Comparison of ENCODE assay signal across 21 cellular contexts in the genomic region with DNA sequence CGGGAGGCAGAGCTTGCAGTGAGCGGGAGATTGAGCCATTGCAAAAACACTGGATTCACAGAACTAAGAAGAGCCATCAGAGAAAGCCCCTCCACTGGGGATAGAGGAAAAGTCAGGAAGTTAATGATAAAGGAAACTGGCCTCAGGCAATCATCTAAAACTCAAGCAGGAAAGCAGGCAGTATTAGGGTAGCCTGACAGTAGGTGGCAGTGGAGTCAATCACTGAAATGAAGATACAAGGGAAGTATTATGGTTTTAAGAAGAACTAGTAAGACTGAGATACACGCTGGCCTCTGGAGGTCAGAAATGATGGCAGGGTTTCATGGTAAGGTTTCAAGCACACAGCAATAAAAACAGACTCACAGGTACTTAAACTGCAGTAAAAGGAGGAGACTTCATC.
DNase-seq lines count a peak whose midpoint lies in the region; ATAC-seq, FAIRE-seq and TF ChIP-seq lines count a peak whose summit lies in the region.
"Had no signal": no experiment of that assay in that cellular context is flagged by ENCODE, and none has a peak within 500 bp of the region (broad histone marks: within the 10 kb centered on the region; RNA-seq: fewer than 3 reads in every experiment).

No MANE protein-coding gene starts in this region.

- intact Hi-C loops in HepG2 (cut with micrococcal nuclease; ENCODE audit: unreplicated experiment) = no loop called here
- intact Hi-C loops in GM12878 (cut with micrococcal nuclease; ENCODE audit: unreplicated experiment) = no loop called here
- intact Hi-C loops in esophagus muscularis mucosa (cut with DNase I) = no loop called here

- in situ Hi-C loops in HepG2 (cut with HindIII; ENCODE audit: extremely low pct_ligation_motif_present, low pct_unique_long_range_greater_than_20kb) = no loop called here
- in situ Hi-C loops in GM12878 (cut with MboI) = no loop called here

- no peak for TF ChIP-seq EP300 in HepG2 (IDR thresholded peaks at IDR 0.05; ENCODE audit: low read depth in 2 of 2, low read length in 2 of 2)
- no peak for TF ChIP-seq EP300 in HepG2 (CRISPR knock-in tag; IDR thresholded peaks at IDR 0.05; ENCODE audit: borderline replicate concordance)
- no peak for TF ChIP-seq EP300 in GM12878 (IDR thresholded peaks at IDR 0.05; ENCODE audit: borderline replicate concordance in 1 of 2, control insufficient read depth in 1 of 2, low read depth in 2 of 2, low read length in 2 of 2)
- no peak for TF ChIP-seq EP300 in esophagus muscularis mucosa (IDR thresholded peaks at IDR 0.05)

- H3K4me1 ChIP-seq in liver (ENCODE audit: control insufficient read depth in 4 of 4, insufficient read depth in 4 of 4, low read length in 3 of 4) (no peaks in the 10 kb centered on the region), HepG2 (ENCODE audit: insufficient read depth, low read length) (no peaks in the 10 kb centered on the region), MM.1S (ENCODE audit: low read length) (no peaks in the 10 kb centered on the region), GM12878 (ENCODE audit: control insufficient read depth, insufficient read depth, low read length) (no peaks in the 10 kb centered on the region), esophagus muscularis mucosa (no peaks in the 10 kb centered on the region)
- H3K4me1 ChIP-seq: adrenal gland had no signal

- H2AFZ ChIP-seq in HepG2 (ENCODE audit: low read length) = no peak overlapping the region
- no peak overlapping the region for H2AFZ ChIP-seq in MM.1S (ENCODE audit: low read length)
- no peak overlapping the region for H2AFZ ChIP-seq in GM12878 (ENCODE audit: control insufficient read depth, low read depth, low read length)
- H2AFZ ChIP-seq: PC-9 had no signal

- FAIRE-seq in HepG2 (lab: Jason Lieb, UNC) = no peak
- no peak for FAIRE-seq in GM12878 (lab: Jason Lieb, UNC)
- FAIRE-seq: HTR-8/SVneo, urothelium cell line had no signal

- TF ChIP-seq RAD21 in liver (IDR thresholded peaks at IDR 0.05) (peak; percentile 41 to 58), HepG2 (CRISPR knock-in tag; IDR thresholded peaks at IDR 0.05) (no peak), GM12878 (IDR thresholded peaks at IDR 0.05; ENCODE audit: insufficient read depth, low read depth, low read length) (0 out of 2 replicates have a peak, but pooled peaks have one; percentile 14)

- no peak overlapping the region for H3K9ac ChIP-seq in liver (ENCODE audit: low read depth in 1 of 2, low read length in 2 of 2)
- H3K9ac ChIP-seq in HepG2 (ENCODE audit: insufficient read depth, low read depth, low read length) = no peak overlapping the region
- H3K9ac ChIP-seq in MM.1S (ENCODE audit: low read length) = no peak overlapping the region
- H3K9ac ChIP-seq in GM12878 (ENCODE audit: control insufficient read depth, insufficient read depth, low read length) = no peak overlapping the region

- no peaks in the 10 kb centered on the region for H3F3A ChIP-seq in MM.1S (ENCODE audit: insufficient read depth, low read length)

- POLR2A ChIA-PET in HepG2 (lab: Yijun Ruan, JAX) (no interaction called here), GM12878 (lab: Charles Lee) (no interaction called here)

- DNase-seq in HepG2 (ENCODE audit: low spot score) = no peak
- DNase-seq in MM.1S = no peak
- DNase-seq in GM12878 (ENCODE audit: low read depth, low spot score) = no peak
- DNase-seq in esophagus muscularis mucosa (ENCODE audit: extremely low spot score) = no peak
- DNase-seq in NK-92 treated with Interleukin-12 subunit alpha and Interleukin-12 subunit beta, amount 100 ng/mL, for 24 hours (lab: John Stamatoyannopoulos, UW) = no peak
- DNase-seq in NCI-H128 (lab: John Stamatoyannopoulos, UW; ENCODE audit: unreplicated experiment) = no peak
- DNase-seq: activated CD8-positive, alpha-beta memory T cell treated with anti-CD3 and anti-CD28 coated beads for 24 hours; adrenal gland; central memory CD4-positive, alpha-beta T cell; COR-L47; immature natural killer cell; NCI-H1105 treated with DMSO at 0.1 percent for 48 hours; NCI-H2227 treated with DMSO at 0.1 percent for 48 hours; PC-9; retina had no signal

- TF ChIP-seq POLR2A in HepG2 (IDR thresholded peaks at IDR 0.05; ENCODE audit: insufficient read depth in 1 of 2, low read depth in 2 of 2, low read length in 2 of 2) = no peak
- no peak for TF ChIP-seq POLR2A in GM12878 (IDR thresholded peaks at IDR 0.05; ENCODE audit: low read depth, low read length)
- no peak for TF ChIP-seq POLR2A in esophagus muscularis mucosa (IDR thresholded peaks at IDR 0.05; ENCODE audit: low read depth)

- no peaks in the 10 kb centered on the region for H3K27me3 ChIP-seq in liver (ENCODE audit: control insufficient read depth in 4 of 4, insufficient read depth in 4 of 4, low read length in 3 of 4)
- no peaks in the 10 kb centered on the region; a peak in 1 of 5 replicates for H3K27me3 ChIP-seq in HepG2 (ENCODE audit: control insufficient read depth in 1 of 2, insufficient read depth in 2 of 2, low read length in 2 of 2)
- no peaks in the 10 kb centered on the region for H3K27me3 ChIP-seq in MM.1S (replicated peaks; ENCODE audit: insufficient read depth, low read length)
- no peaks in the 10 kb centered on the region; a peak in 1 of 4 replicates for H3K27me3 ChIP-seq in GM12878 (replicated peaks in 1 of 2; ENCODE audit: control insufficient read depth in 2 of 2, insufficient read depth in 2 of 2, low read length in 1 of 2)
- no peaks in the 10 kb centered on the region for H3K27me3 ChIP-seq in esophagus muscularis mucosa
- H3K27me3 ChIP-seq: adrenal gland had no signal

- no peaks in the 10 kb centered on the region for H3K79me2 ChIP-seq in HepG2 (ENCODE audit: insufficient read depth, low read length)
- no peaks in the 10 kb centered on the region for H3K79me2 ChIP-seq in MM.1S (ENCODE audit: low read length)
- H3K79me2 ChIP-seq in GM12878 (ENCODE audit: control insufficient read depth, insufficient read depth, low read length) = no peaks in the 10 kb centered on the region

- H3K36me3 ChIP-seq in liver (ENCODE audit: control insufficient read depth in 4 of 4, insufficient read depth in 3 of 4, low read depth in 1 of 4, low read length in 3 of 4) (no peaks in the 10 kb centered on the region), HepG2 (replicated peaks in 1 of 2; ENCODE audit: control insufficient read depth in 1 of 2, insufficient read depth in 2 of 2, low read length in 2 of 2) (no peaks in the 10 kb centered on the region), MM.1S (replicated peaks; ENCODE audit: insufficient read depth, low read length) (no peaks in the 10 kb centered on the region), GM12878 (ENCODE audit: control insufficient read depth in 2 of 2, insufficient read depth in 2 of 2, low read length in 1 of 2) (no peaks in the 10 kb centered on the region), esophagus muscularis mucosa (no peaks in the 10 kb centered on the region)
- H3K36me3 ChIP-seq: adrenal gland had no signal

- H3K9me3 ChIP-seq in liver (ENCODE audit: control insufficient read depth in 4 of 4, low read length in 3 of 4) (no peaks in the 10 kb centered on the region), HepG2 (ENCODE audit: low read length) (no peaks in the 10 kb centered on the region), MM.1S (replicated peaks; ENCODE audit: insufficient read depth, low read length) (no peaks in the 10 kb centered on the region), GM12878 (replicated peaks; ENCODE audit: control insufficient read depth, insufficient read depth, low read length) (no peaks in the 10 kb centered on the region), esophagus muscularis mucosa (peaks cover 0 to 10% (median 3%) of the 10 kb centered on the region in 4 donors)
- H3K9me3 ChIP-seq: adrenal gland had no signal

- RAD21 ChIA-PET in GM12878 (lab: Charles Lee; ENCODE audit: unreplicated experiment) = no interaction called here

- TF ChIP-seq CTCF in liver (IDR thresholded peaks at IDR 0.05; ENCODE audit: low read depth, low read length, missing input control) = no peak
- no peak for TF ChIP-seq CTCF in HepG2 (CRISPR knock-in tag; IDR thresholded peaks at IDR 0.05)
- peak; percentile 14; the same call in 1 of the 2 replicates for TF ChIP-seq CTCF in MM.1S (IDR thresholded peaks at IDR 0.05; ENCODE audit: low read length)
- TF ChIP-seq CTCF in GM12878 (IDR thresholded peaks at IDR 0.05 in 2 of 3, conservative IDR thresholded peaks at IDR 0.05 in 1 of 3; ENCODE audit: control insufficient read depth in 2 of 3, extremely low read depth in 1 of 3, insufficient read depth in 1 of 3, low read depth in 3 of 3, low read length in 3 of 3) = peak in 2 of 3 experiments; percentile 18 to 23; a peak in 2 of 6 replicates
- no peak for TF ChIP-seq CTCF in esophagus muscularis mucosa (IDR thresholded peaks at IDR 0.05)

- no peak for ATAC-seq in HepG2
- peak; percentile 38 for ATAC-seq in GM12878
- ATAC-seq in HG03135 (IDR thresholded peaks at IDR 0.05; ENCODE audit: unreplicated experiment) = no peak
- ATAC-seq: activated T-helper 17 cell treated with anti-CD3 and anti-CD28 coated beads, Interleukin-2, amount 50 U/mL, for 72 hours; SK-N-SH treated with all-trans-retinoic acid at 6 μM for 48 hours had no signal

- CTCF ChIA-PET in HepG2 (lab: Yijun Ruan, JAX; ENCODE audit: low intra/inter-chr PET ratio, low total read pairs) = no interaction called here
- CTCF ChIA-PET in GM12878 (lab: Yijun Ruan, JAX) = interaction anchor here (1.3 kb wide), 1 partner anchor 14 kb away, joined by 3 read pairs; no protein-coding TSS in a partner anchor

- no peak overlapping the region for H3K4me2 ChIP-seq in HepG2 (ENCODE audit: low read depth, low read length)
- H3K4me2 ChIP-seq in MM.1S (ENCODE audit: low read depth, low read length) = no peak overlapping the region
- H3K4me2 ChIP-seq in GM12878 (ENCODE audit: control insufficient read depth, insufficient read depth) = no peak overlapping the region
- H3K4me2 ChIP-seq: PC-9 had no signal

- WGBS in liver = 92% methylated on average over 3 of the region's 3 CpGs
- WGBS in HepG2 (ENCODE audit: low lambda C conversion rate) = 13% methylated on average over 3 of the region's 3 CpGs
- WGBS in GM12878 (ENCODE audit: insufficient coverage, insufficient replicate concordance, low lambda C conversion rate, missing lambda C conversion rate) = 0% methylated on average over 3 of the region's 3 CpGs
- 87% methylated on average over 3 of the region's 3 CpGs for WGBS in esophagus muscularis mucosa

- SMC1A ChIA-PET in GM12878 (lab: Charles Lee; ENCODE audit: uncharacterized antibody, unreplicated experiment) = no interaction called here

- H3K4me3 ChIP-seq in liver (ENCODE audit: low read depth in 1 of 3, low read length in 3 of 3) = no peak overlapping the region
- H3K4me3 ChIP-seq in HepG2 (replicated peaks in 1 of 3; ENCODE audit: insufficient read depth in 1 of 3, low read depth in 2 of 3, low read length in 3 of 3) = no peak overlapping the region
- H3K4me3 ChIP-seq in MM.1S (ENCODE audit: low read length) = no peak overlapping the region
- H3K4me3 ChIP-seq in GM12878 = no peak overlapping the region
- H3K4me3 ChIP-seq in esophagus muscularis mucosa = no peak overlapping the region
- H3K4me3 ChIP-seq: adrenal gland, PC-9 had no signal

- no peaks in the 10 kb centered on the region for H4K20me1 ChIP-seq in HepG2 (ENCODE audit: insufficient read depth, low read length)
- no peaks in the 10 kb centered on the region for H4K20me1 ChIP-seq in MM.1S (ENCODE audit: insufficient read depth, low read length)
- no peaks in the 10 kb centered on the region for H4K20me1 ChIP-seq in GM12878 (ENCODE audit: control insufficient read depth, insufficient read depth)

- H3K9me2 ChIP-seq in MM.1S (replicated peaks; ENCODE audit: insufficient read depth, low read length) = no peaks in the 10 kb centered on the region

- H3K27ac ChIP-seq in liver (ENCODE audit: low read depth in 1 of 2, low read length in 2 of 2) (no peak overlapping the region), HepG2 (ENCODE audit: extremely low read length, insufficient read depth, low read length) (no peak overlapping the region), MM.1S (ENCODE audit: low read length) (no peak overlapping the region), GM12878 (ENCODE audit: control insufficient read depth, insufficient read depth) (no peak overlapping the region), esophagus muscularis mucosa (replicated peaks in 1 of 4) (no peak overlapping the region)
- H3K27ac ChIP-seq: adrenal gland, PC-9 had no signal

- BruUV-seq in HepG2 (replicated peaks; lab: Mats Ljungman, UMichigan) (no TSS peak), GM12878 (replicated peaks; lab: Mats Ljungman, UMichigan) (no TSS peak)

Comparison
In these comparisons a context has a peak if more than half of its experiments do, and no peak if none do; other contexts are left out.
1. CTCF ChIP-seq: peak in MM.1S (single experiment) and GM12878 (2 of 3); none in liver (single experiment), HepG2 (single experiment) and esophagus muscularis mucosa (0 of 3).